ENCODE assay signal across 15 cellular contexts in genomic region chr1:56788588-56788987, GRCh38. TPM values are rescaled to one million over a fixed set of nuclear protein-coding genes. Genes with fewer than 3 reads are reported as not detected.
A peak's percentile ranks its signal among the peaks of the same experiment; 100 is the strongest.
DNase-seq lines count a peak whose midpoint lies in the region; ATAC-seq, FAIRE-seq and TF ChIP-seq lines count a peak whose summit lies in the region.
"Had no signal": no experiment of that assay in that cellular context is flagged by ENCODE, and none has a peak within 500 bp of the region (broad histone marks: within the 10 kb centered on the region; RNA-seq: fewer than 3 reads in every experiment).

No MANE protein-coding gene starts in this region.

- ATAC-seq in omental fat pad (ENCODE audit: low FRiP score) (no peak), GM21619 (IDR thresholded peaks at IDR 0.05; ENCODE audit: unreplicated experiment) (no peak)

- TF ChIP-seq CTCF in bronchial epithelial cell (IDR thresholded peaks at IDR 0.05; ENCODE audit: insufficient read depth, low read length, severe bottlenecking) (no peak), omental fat pad (IDR thresholded peaks at IDR 0.05) (no peak)

- FAIRE-seq in bronchial epithelial cell (lab: Jason Lieb, UNC) = no peak

- no peaks in the 10 kb centered on the region for H3K27me3 ChIP-seq in bronchial epithelial cell (ENCODE audit: control insufficient read depth, insufficient read depth, low read length)
- H3K27me3 ChIP-seq: MG63, SJCRH30, upper lobe of left lung had no signal

- DNase-seq in DMS 273 treated with DMSO at 0.1 percent for 48 hours (lab: John Stamatoyannopoulos, UW) = peak; percentile 13
- DNase-seq in NCI-H2171 (lab: John Stamatoyannopoulos, UW) = peak; percentile 27
- DNase-seq in bronchial epithelial cell (ENCODE audit: low read depth) = peak; percentile 8
- DNase-seq in lung microvascular endothelial cell (ENCODE audit: low read depth in 2 of 2) = peak; percentile 43 to 81
- no peak for DNase-seq in omental fat pad (ENCODE audit: low spot score)
- DNase-seq in activated naive CD4-positive, alpha-beta T cell (lab: John Stamatoyannopoulos, UW) = no peak
- no peak for DNase-seq in UCSD-AML1 (lab: John Stamatoyannopoulos, UW; ENCODE audit: unreplicated experiment)
- DNase-seq: anterior cingulate cortex; CD8-positive, alpha-beta memory T cell; MG63; SJCRH30 had no signal

- H3K4me3 ChIP-seq in bronchial epithelial cell (ENCODE audit: low read depth, low read length) = no peak overlapping the region
- H3K4me3 ChIP-seq: MG63, SJCRH30, upper lobe of left lung had no signal

- H3K36me3 ChIP-seq in bronchial epithelial cell (ENCODE audit: control insufficient read depth, insufficient read depth, low read length) = no peaks in the 10 kb centered on the region
- H3K36me3 ChIP-seq: MG63, SJCRH30, upper lobe of left lung had no signal

RNA-seq across cellular contexts. Expression of gene FYB2, which starts 30.6 kb away (rescaled TPM):
- total RNA-seq in bronchial epithelial cell (0.13 TPM in 1 of 2 replicates, not detected in the other), lung microvascular endothelial cell (not detected in 2 replicates), omental fat pad (not detected)
- total RNA-seq: CD8-positive, alpha-beta memory T cell; glomerular endothelial cell; neural crest cell; SJCRH30 had no signal

Comparison
In these comparisons a context has a peak if more than half of its experiments do, and no peak if none do; other contexts are left out.
1. DNase-seq: peak in DMS 273 treated with DMSO at 0.1 percent for 48 hours (single experiment), NCI-H2171 (single experiment), bronchial epithelial cell (single experiment) and lung microvascular endothelial cell (2 of 2); none in omental fat pad (single experiment), activated naive CD4-positive, alpha-beta T cell (0 of 4) and UCSD-AML1 (single experiment).